Comparison of ENCODE assay signal across 24 cellular contexts in genomic region chr6:41406821-41407787, GRCh38.
DNase-seq lines count a peak whose midpoint lies in the region; ATAC-seq lines count a peak whose summit lies in the region.
"Had no signal": no experiment of that assay in that cellular context is flagged by ENCODE, and none has a peak within 500 bp of the region (broad histone marks: within the 10 kb centered on the region; RNA-seq: fewer than 3 reads in every experiment).

No MANE protein-coding gene starts in this region.

- no peaks in the 10 kb centered on the region for H3K36me3 Mint-ChIP-seq in activated T-helper 1 cell treated with anti-CD3 and anti-CD28 coated beads, Interleukin-12 subunit alpha, Interleukin-12 subunit beta, Interleukin-2, Interleukin-4 antibody, amounts not matched to agents 30 ng/mL and 10 ng/mL and 1 ng/mL, durations not matched to agents 14 hours and 24 hours and 36 hours (ENCODE audit: low read depth)
- H3K36me3 Mint-ChIP-seq: activated naive CD8-positive, alpha-beta T cell; brain; CD8-positive, alpha-beta T cell had no signal

- H3K4me3 ChIP-seq in ectodermal cell (ENCODE audit: insufficient read depth, low read depth, low read length) (peak overlapping the region; percentile 14), iPS-20b (ENCODE audit: low read length) (peak overlapping the region; percentile 33; the same call in 1 of the 2 replicates)
- H3K4me3 ChIP-seq: coronary artery had no signal

- no peak overlapping the region for H3K27ac Mint-ChIP-seq in activated T-helper 1 cell treated with anti-CD3 and anti-CD28 coated beads, Interleukin-12 subunit alpha, Interleukin-12 subunit beta, Interleukin-2, Interleukin-4 antibody, amounts not matched to agents 30 ng/mL and 10 ng/mL and 1 ng/mL, durations not matched to agents 14 hours and 24 hours and 36 hours
- H3K27ac Mint-ChIP-seq: activated CD4-positive, alpha-beta memory T cell treated with anti-CD3 and anti-CD28 coated beads, Interleukin-2, amount 10 ng/mL, durations not matched to agents 7 days and 5 days; activated naive CD8-positive, alpha-beta T cell; CD8-positive, alpha-beta T cell; stimulated activated naive CD8-positive, alpha-beta T cell treated with anti-CD3 and anti-CD28 coated beads, Interleukin-15, amount 100 ng/mL, for 72 hours had no signal

- H3K36me3 ChIP-seq in ectodermal cell (ENCODE audit: control insufficient read depth, insufficient read depth, low read length) (no peaks in the 10 kb centered on the region), iPS-20b (ENCODE audit: insufficient read depth, low read depth, low read length) (no peaks in the 10 kb centered on the region)

- H3K27me3 ChIP-seq in ectodermal cell (ENCODE audit: control insufficient read depth, insufficient read depth, low read length, poor library complexity, severe bottlenecking) = peaks cover 99% of the 10 kb centered on the region
- peaks cover 100% of the 10 kb centered on the region for H3K27me3 ChIP-seq in iPS-20b (ENCODE audit: insufficient read depth, low read length)

- intact Hi-C loops in activated T-helper 1 cell treated with anti-CD3 and anti-CD28 coated beads, Interleukin-12 subunit alpha, Interleukin-12 subunit beta, Interleukin-2, Interleukin-4 antibody, amounts not matched to agents 30 ng/mL and 10 ng/mL and 1 ng/mL, durations not matched to agents 14 hours and 24 hours and 36 hours (cut with micrococcal nuclease) = no loop called here

- no peak overlapping the region for H3K27ac ChIP-seq in ectodermal cell (ENCODE audit: insufficient read depth, low read depth, low read length, poor library complexity, severe bottlenecking)
- no peak overlapping the region for H3K27ac ChIP-seq in iPS-20b (ENCODE audit: low read length)
- H3K27ac ChIP-seq: coronary artery, foreskin keratinocyte, VCaP had no signal

- no peaks in the 10 kb centered on the region for H3K4me1 Mint-ChIP-seq in activated T-helper 1 cell treated with anti-CD3 and anti-CD28 coated beads, Interleukin-12 subunit alpha, Interleukin-12 subunit beta, Interleukin-2, Interleukin-4 antibody, amounts not matched to agents 30 ng/mL and 10 ng/mL and 1 ng/mL, durations not matched to agents 14 hours and 24 hours and 36 hours (ENCODE audit: low read depth)
- H3K4me1 Mint-ChIP-seq: activated CD4-positive, alpha-beta memory T cell treated with anti-CD3 and anti-CD28 coated beads, Interleukin-2, amount 10 ng/mL, durations not matched to agents 7 days and 5 days; stimulated activated naive CD8-positive, alpha-beta T cell treated with anti-CD3 and anti-CD28 coated beads, Interleukin-15, amount 100 ng/mL, for 72 hours had no signal

- no peak overlapping the region for H3K4me3 Mint-ChIP-seq in activated T-helper 1 cell treated with anti-CD3 and anti-CD28 coated beads, Interleukin-12 subunit alpha, Interleukin-12 subunit beta, Interleukin-2, Interleukin-4 antibody, amounts not matched to agents 30 ng/mL and 10 ng/mL and 1 ng/mL, durations not matched to agents 14 hours and 24 hours and 36 hours
- H3K4me3 Mint-ChIP-seq: activated CD4-positive, alpha-beta memory T cell treated with anti-CD3 and anti-CD28 coated beads, Interleukin-2, amount 10 ng/mL, durations not matched to agents 7 days and 5 days; activated naive CD8-positive, alpha-beta T cell; activated T-cell treated with anti-CD3 and anti-CD28 coated beads, Interleukin-2, amount 50 U/mL, for 4 hours; CD8-positive, alpha-beta T cell; stimulated activated naive CD8-positive, alpha-beta T cell treated with anti-CD3 and anti-CD28 coated beads, Interleukin-15, amount 100 ng/mL, for 72 hours had no signal

- no peak overlapping the region for H3K9ac ChIP-seq in iPS-20b (ENCODE audit: low read depth, low read length)

- H3K9me3 ChIP-seq in ectodermal cell (ENCODE audit: control insufficient read depth, low read length) (no peaks in the 10 kb centered on the region), iPS-20b (ENCODE audit: insufficient read depth, low read depth, low read length) (no peaks in the 10 kb centered on the region)

- peaks cover 21% of the 10 kb centered on the region for H3K27me3 Mint-ChIP-seq in activated T-helper 1 cell treated with anti-CD3 and anti-CD28 coated beads, Interleukin-12 subunit alpha, Interleukin-12 subunit beta, Interleukin-2, Interleukin-4 antibody, amounts not matched to agents 30 ng/mL and 10 ng/mL and 1 ng/mL, durations not matched to agents 14 hours and 24 hours and 36 hours (ENCODE audit: insufficient read depth)

- 2 to 3% methylated on average over 67 of the region's 67 CpGs for WGBS in ectodermal cell, 2 experiments

- peak; percentile 73 for DNase-seq in NCI-H2029 (lab: John Stamatoyannopoulos, UW)
- DNase-seq in retina = peak; percentile 50
- DNase-seq in 8988T = no peak
- no peak for DNase-seq in activated T-helper 1 cell treated with anti-CD3 and anti-CD28 coated beads, Interleukin-12 subunit alpha, Interleukin-12 subunit beta, Interleukin-2, Interleukin-4 antibody, amounts not matched to agents 30 ng/mL and 10 ng/mL and 1 ng/mL, durations not matched to agents 14 hours and 24 hours and 36 hours (ENCODE audit: low spot score)
- DNase-seq in NCI-H128 (lab: John Stamatoyannopoulos, UW; ENCODE audit: unreplicated experiment) = no peak
- DNase-seq: activated CD4-positive, alpha-beta memory T cell treated with anti-CD3 and anti-CD28 coated beads, Interleukin-2, amount 10 ng/mL, durations not matched to agents 7 days and 5 days; activated T-cell treated with anti-CD3 and anti-CD28 coated beads, Interleukin-2, amount 50 U/mL, for 4 hours; CD8-positive, alpha-beta T cell; DND-41; foreskin keratinocyte; GOT3; midbrain; NCI-H1930; NCI-H510A; stimulated activated naive CD8-positive, alpha-beta T cell treated with anti-CD3 and anti-CD28 coated beads, Interleukin-15, amount 100 ng/mL, for 72 hours; T-helper 1 cell had no signal

- H3K9me3 Mint-ChIP-seq in activated T-helper 1 cell treated with anti-CD3 and anti-CD28 coated beads, Interleukin-12 subunit alpha, Interleukin-12 subunit beta, Interleukin-2, Interleukin-4 antibody, amounts not matched to agents 30 ng/mL and 10 ng/mL and 1 ng/mL, durations not matched to agents 14 hours and 24 hours and 36 hours = no peaks in the 10 kb centered on the region
- H3K9me3 Mint-ChIP-seq: activated CD4-positive, alpha-beta memory T cell treated with anti-CD3 and anti-CD28 coated beads, Interleukin-2, amount 10 ng/mL, durations not matched to agents 7 days and 5 days; activated T-cell treated with anti-CD3 and anti-CD28 coated beads, Interleukin-2, amount 50 U/mL, for 4 hours; stimulated activated naive CD8-positive, alpha-beta T cell treated with anti-CD3 and anti-CD28 coated beads, Interleukin-15, amount 100 ng/mL, for 72 hours had no signal

- no peak for ATAC-seq in GM21619 (IDR thresholded peaks at IDR 0.05; ENCODE audit: unreplicated experiment)
- ATAC-seq: activated T-cell treated with anti-CD3 and anti-CD28 coated beads, Interleukin-2, amount 50 U/mL, for 4 hours; CD8-positive, alpha-beta T cell; foreskin keratinocyte; sciatic nerve; stimulated activated naive CD8-positive, alpha-beta T cell treated with anti-CD3 and anti-CD28 coated beads, Interleukin-15, amount 100 ng/mL, for 72 hours had no signal

- peaks cover 29% of the 10 kb centered on the region for H3K4me1 ChIP-seq in ectodermal cell (ENCODE audit: control insufficient read depth, insufficient read depth, low read length)
- peaks cover 11% of the 10 kb centered on the region; the same call in 1 of the 2 replicates for H3K4me1 ChIP-seq in iPS-20b (ENCODE audit: insufficient read depth, low read length)
- H3K4me1 ChIP-seq: foreskin keratinocyte had no signal

Comparison
In these comparisons a context has a peak if more than half of its experiments do, and no peak if none do; other contexts are left out.
1. DNase-seq: peak in NCI-H2029 (single experiment) and retina (single experiment); none in 8988T (single experiment), activated T-helper 1 cell treated with anti-CD3 and anti-CD28 coated beads, Interleukin-12 subunit alpha, Interleukin-12 subunit beta, Interleukin-2, Interleukin-4 antibody, amounts not matched to agents 30 ng/mL and 10 ng/mL and 1 ng/mL, durations not matched to agents 14 hours and 24 hours and 36 hours (single experiment) and NCI-H128 (single experiment).